ENCODE assay signal across 8 cellular contexts in genomic region chr5:169583424-169584215, GRCh38.
DNase-seq lines count a peak whose midpoint lies in the region; ATAC-seq and TF ChIP-seq lines count a peak whose summit lies in the region.

SPDL1 (plus strand) TSS chr5:169583773; CDS start chr5:169588417, 4,644 bp downstream.

- TF ChIP-seq POLR2A in GM18505 (IDR thresholded peaks at IDR 0.05; ENCODE audit: borderline replicate concordance, extremely low read depth, insufficient read depth, insufficient read length): peak; percentile 92

- H3K4me3 ChIP-seq in astrocyte of the cerebellum (ENCODE audit: low read depth, low read length) (peak within 1 kb of the TSS; percentile 70), rectal smooth muscle tissue (ENCODE audit: low read length) (peak within 1 kb of the TSS; percentile 91)

- in situ Hi-C loops in astrocyte of the cerebellum (cut with HindIII; ENCODE audit: low sequenced_read_pairs): no loop called here

- H3K36me3 ChIP-seq in rectal smooth muscle tissue (ENCODE audit: control insufficient read depth, insufficient read depth, low read length): no peaks in the 10 kb centered on the region

- peak within 1 kb of the TSS; percentile 77 for H3K27ac ChIP-seq in rectal smooth muscle tissue (ENCODE audit: low read depth, low read length)

- DNase-seq in NCI-H2029 (lab: John Stamatoyannopoulos, UW) (peak; percentile 92), T-helper 22 cell (ENCODE audit: low read depth) (peak; percentile 87), astrocyte of the cerebellum (ENCODE audit: low read depth) (peak; percentile 94), hepatic stellate cell (ENCODE audit: low spot score) (peak; percentile 92), cortex of kidney (lab: John Stamatoyannopoulos, UW) (no peak)

- ATAC-seq in GM18505 (IDR thresholded peaks at IDR 0.05; ENCODE audit: unreplicated experiment): peak; percentile 93
- ATAC-seq in HG02973 (IDR thresholded peaks at IDR 0.05; ENCODE audit: unreplicated experiment): peak; percentile 87

- peak within 1 kb of the TSS; percentile 84 for H3K9ac ChIP-seq in rectal smooth muscle tissue (ENCODE audit: low read length)

- no peaks in the 10 kb centered on the region for H3K27me3 ChIP-seq in rectal smooth muscle tissue (ENCODE audit: control insufficient read depth, insufficient read depth, low read length)

- TF ChIP-seq CTCF in astrocyte of the cerebellum (IDR thresholded peaks at IDR 0.05; ENCODE audit: low read depth, low read length, missing control alignments): no peak

- H3K4me1 ChIP-seq in rectal smooth muscle tissue (ENCODE audit: control insufficient read depth, insufficient read depth, low read length): peaks cover 3% of the 10 kb centered on the region
